Comparison of ENCODE assay signal across 37 cellular contexts in genomic region chr3:187684444-187684843, GRCh38. TPM values are rescaled to one million over a fixed set of nuclear protein-coding genes. Genes with fewer than 3 reads are reported as not detected.
"Had no signal": no experiment of that assay in that cellular context is flagged by ENCODE, and none has a peak within 500 bp of the region (broad histone marks: within the 10 kb centered on the region; RNA-seq: fewer than 3 reads in every experiment).

No MANE protein-coding gene starts in this region.

- H3K4me3 Mint-ChIP-seq: activated B cell treated with CpG ODN at 0.5 μM for 24 hours; activated CD4-positive, alpha-beta memory T cell treated with anti-CD3 and anti-CD28 coated beads for 36 hours; activated CD4-positive, alpha-beta T cell treated with anti-CD3 and anti-CD28 coated beads, Interleukin-2, amount 10 ng/mL, durations not matched to agents 24 days and 14 days; activated CD8-positive, alpha-beta T cell treated with anti-CD3 and anti-CD28 coated beads for 36 hours; activated naive CD4-positive, alpha-beta T cell treated with anti-CD3 and anti-CD28 coated beads, Interleukin-2, amount 10 ng/mL, durations not matched to agents 7 days and 5 days; activated naive CD4-positive, alpha-beta T cell treated with anti-CD3 and anti-CD28 coated beads, Interleukin-2, amount 50 U/mL, for 24 hours; activated naive CD8-positive, alpha-beta T cell; activated T-cell treated with anti-CD3 and anti-CD28 coated beads, Interleukin-2, amount 50 U/mL, for 4 hours; activated T-cell treated with anti-CD3 and anti-CD28 coated beads, Interleukin-2, amount 50 U/mL, for 72 hours; activated T-helper 1 cell treated with anti-CD3 and anti-CD28 coated beads, Interleukin-12 subunit alpha, Interleukin-12 subunit beta, Interleukin-2, Interleukin-4 antibody, amounts not matched to agents 30 ng/mL and 10 ng/mL and 1 ng/mL, durations not matched to agents 14 hours and 24 hours and 36 hours; brain; central memory CD8-positive, alpha-beta T cell; T-helper 1 cell treated with Interleukin-12 subunit alpha and Interleukin-12 subunit beta and Interleukin-4 antibody, amounts not matched to agents 30 μg/mL and 1 μg/mL, for 36 hours; T-helper 2 cell treated with Interferon-gamma antibody and Interleukin-4, amounts not matched to agents 5 μg/mL and 100 μg/mL, for 36 hours had no signal

- FAIRE-seq: bronchial epithelial cell, TTC549 had no signal

- H3K36me3 Mint-ChIP-seq: activated naive CD4-positive, alpha-beta T cell treated with anti-CD3 and anti-CD28 coated beads, Interleukin-2, amount 10 ng/mL, durations not matched to agents 7 days and 5 days; brain had no signal

- DNase-seq: activated B cell treated with CpG ODN at 0.5 μM for 24 hours; activated CD4-positive, alpha-beta T cell treated with anti-CD3 and anti-CD28 coated beads for 4 hours; activated CD4-positive, alpha-beta T cell treated with anti-CD3 and anti-CD28 coated beads, Interleukin-2, amount 10 ng/mL, durations not matched to agents 24 days and 14 days; activated CD4-positive, alpha-beta T cell treated with anti-CD3 and anti-CD28 coated beads, Interleukin-2, amount 50 U/mL, for 1 hour; activated CD4-positive, alpha-beta T cell treated with anti-CD3 and anti-CD28 coated beads, Interleukin-2, amount 50 U/mL, for 4 hours; activated CD4-positive, CD25-positive, alpha-beta regulatory T cell treated with anti-CD3 and anti-CD28 coated beads, Interleukin-2, amount 50 U/mL, for 72 hours; activated CD8-positive, alpha-beta memory T cell treated with anti-CD3 and anti-CD28 coated beads, Interleukin-2, amount 50 U/mL, for 4 hours; activated CD8-positive, alpha-beta T cell treated with anti-CD3 and anti-CD28 coated beads for 36 hours; activated effector memory CD4-positive, alpha-beta T cell treated with Interleukin-2 at 50 U/mL for 16 hours; activated gamma-delta T cell; activated naive CD4-positive, alpha-beta T cell treated with anti-CD3 and anti-CD28 coated beads, Interleukin-2, amount 10 ng/mL, durations not matched to agents 7 days and 5 days; activated T-cell treated with anti-CD3 and anti-CD28 coated beads for 4 hours; activated T-cell treated with anti-CD3 and anti-CD28 coated beads, Interleukin-2, amount 50 U/mL, for 1 hour; activated T-cell treated with anti-CD3 and anti-CD28 coated beads, Interleukin-2, amount 50 U/mL, for 4 hours; amygdala; anterior cingulate cortex; caudate nucleus; cerebellar nuclear complex; SW 1271; T-helper 1 cell; T-helper 9 cell had no signal

- H3K9me3 Mint-ChIP-seq: activated naive CD4-positive, alpha-beta T cell treated with anti-CD3 and anti-CD28 coated beads, Interleukin-2, amount 10 ng/mL, durations not matched to agents 7 days and 5 days; activated naive CD4-positive, alpha-beta T cell treated with anti-CD3 and anti-CD28 coated beads, Interleukin-2, amount 50 U/mL, for 24 hours; activated T-cell treated with anti-CD3 and anti-CD28 coated beads, Interleukin-2, amount 50 U/mL, for 72 hours; central memory CD8-positive, alpha-beta T cell had no signal

- H3K27ac Mint-ChIP-seq: activated B cell treated with CpG ODN at 0.5 μM for 24 hours; activated CD4-positive, alpha-beta memory T cell treated with anti-CD3 and anti-CD28 coated beads for 36 hours; activated CD4-positive, alpha-beta T cell treated with anti-CD3 and anti-CD28 coated beads, Interleukin-2, amount 10 ng/mL, durations not matched to agents 24 days and 14 days; activated CD8-positive, alpha-beta T cell treated with anti-CD3 and anti-CD28 coated beads for 36 hours; activated naive CD4-positive, alpha-beta T cell treated with anti-CD3 and anti-CD28 coated beads, Interleukin-2, amount 10 ng/mL, durations not matched to agents 7 days and 5 days; activated naive CD4-positive, alpha-beta T cell treated with anti-CD3 and anti-CD28 coated beads, Interleukin-2, amount 50 U/mL, for 24 hours; activated naive CD8-positive, alpha-beta T cell; activated T-cell treated with anti-CD3 and anti-CD28 coated beads, Interleukin-2, amount 50 U/mL, for 72 hours; activated T-helper 1 cell treated with anti-CD3 and anti-CD28 coated beads, Interleukin-12 subunit alpha, Interleukin-12 subunit beta, Interleukin-2, Interleukin-4 antibody, amounts not matched to agents 30 ng/mL and 10 ng/mL and 1 ng/mL, durations not matched to agents 14 hours and 24 hours and 36 hours; activated T-helper 2 cell treated with anti-CD3 and anti-CD28 coated beads, Interferon-gamma antibody, Interleukin-2, Interleukin-4, amounts not matched to agents 10 μg/mL and 5 μg/mL and 100 μg/mL, durations not matched to agents 14 hours and 24 hours and 36 hours; brain; T-helper 1 cell treated with Interleukin-12 subunit alpha and Interleukin-12 subunit beta and Interleukin-4 antibody, amounts not matched to agents 30 μg/mL and 1 μg/mL, for 36 hours; T-helper 2 cell treated with Interferon-gamma antibody and Interleukin-4, amounts not matched to agents 5 μg/mL and 100 μg/mL, for 36 hours had no signal

- H3K4me1 Mint-ChIP-seq: activated B cell treated with CpG ODN at 0.5 μM for 24 hours; activated naive CD4-positive, alpha-beta T cell treated with anti-CD3 and anti-CD28 coated beads, Interleukin-2, amount 10 ng/mL, durations not matched to agents 7 days and 5 days had no signal

RNA-seq across cellular contexts. Expression of gene SST, which starts 14.2 kb away (rescaled TPM):
- total RNA-seq: activated B cell treated with CpG ODN at 0.5 μM for 24 hours; activated CD4-positive, alpha-beta memory T cell treated with anti-CD3 and anti-CD28 coated beads for 36 hours; activated CD4-positive, alpha-beta T cell treated with anti-CD3 and anti-CD28 coated beads, Interleukin-2, amount 10 ng/mL, durations not matched to agents 24 days and 14 days; activated CD8-positive, alpha-beta memory T cell treated with anti-CD3 and anti-CD28 coated beads for 36 hours; activated CD8-positive, alpha-beta T cell treated with anti-CD3 and anti-CD28 coated beads for 36 hours; activated T-cell treated with anti-CD3 and anti-CD28 coated beads, Interleukin-2, amount 50 U/mL, for 4 hours; activated T-cell treated with anti-CD3 and anti-CD28 coated beads, Interleukin-2, amount 50 U/mL, for 72 hours; activated T-helper 1 cell treated with anti-CD3 and anti-CD28 coated beads, Interleukin-12 subunit alpha, Interleukin-12 subunit beta, Interleukin-2, Interleukin-4 antibody, amounts not matched to agents 30 ng/mL and 10 ng/mL and 1 ng/mL, durations not matched to agents 14 hours and 24 hours and 36 hours; activated T-helper 2 cell treated with anti-CD3 and anti-CD28 coated beads, Interferon-gamma antibody, Interleukin-2, Interleukin-4, amounts not matched to agents 10 μg/mL and 5 μg/mL and 100 μg/mL, durations not matched to agents 14 hours and 24 hours and 36 hours; ascending aorta; bronchial epithelial cell had no signal

RNA-seq across cellular contexts. Expression of gene RTP2, which starts 17.9 kb away (rescaled TPM):
- total RNA-seq: activated B cell treated with CpG ODN at 0.5 μM for 24 hours; activated CD4-positive, alpha-beta memory T cell treated with anti-CD3 and anti-CD28 coated beads for 36 hours; activated CD4-positive, alpha-beta T cell treated with anti-CD3 and anti-CD28 coated beads, Interleukin-2, amount 10 ng/mL, durations not matched to agents 24 days and 14 days; activated CD8-positive, alpha-beta memory T cell treated with anti-CD3 and anti-CD28 coated beads for 36 hours; activated CD8-positive, alpha-beta T cell treated with anti-CD3 and anti-CD28 coated beads for 36 hours; activated T-cell treated with anti-CD3 and anti-CD28 coated beads, Interleukin-2, amount 50 U/mL, for 4 hours; activated T-cell treated with anti-CD3 and anti-CD28 coated beads, Interleukin-2, amount 50 U/mL, for 72 hours; activated T-helper 1 cell treated with anti-CD3 and anti-CD28 coated beads, Interleukin-12 subunit alpha, Interleukin-12 subunit beta, Interleukin-2, Interleukin-4 antibody, amounts not matched to agents 30 ng/mL and 10 ng/mL and 1 ng/mL, durations not matched to agents 14 hours and 24 hours and 36 hours; activated T-helper 2 cell treated with anti-CD3 and anti-CD28 coated beads, Interferon-gamma antibody, Interleukin-2, Interleukin-4, amounts not matched to agents 10 μg/mL and 5 μg/mL and 100 μg/mL, durations not matched to agents 14 hours and 24 hours and 36 hours; ascending aorta; bronchial epithelial cell; cardiac muscle cell had no signal
- polyA plus RNA-seq: adipose tissue, cardiac muscle cell had no signal
